ENCODE assay signal across 2 cellular contexts in the genomic region with DNA sequence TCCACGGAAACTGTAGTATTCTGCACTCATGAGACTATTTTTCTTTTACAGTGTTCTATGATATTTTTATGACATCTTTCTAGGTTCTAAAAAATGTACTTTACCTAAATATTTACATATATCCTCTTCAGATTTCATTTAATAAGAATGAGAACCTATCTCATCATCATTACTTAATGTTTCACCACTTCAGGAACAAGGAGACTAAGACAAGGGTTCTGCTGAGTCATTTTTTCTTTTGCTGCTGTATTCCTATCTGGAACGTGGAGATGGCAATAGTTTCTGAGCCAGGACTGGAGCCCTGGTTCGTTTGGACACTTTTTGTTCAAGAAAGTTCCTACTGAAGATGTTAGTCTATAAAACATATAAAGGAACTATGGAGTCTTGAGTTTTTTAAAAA.
TF ChIP-seq lines count a peak whose summit lies in the region.

No MANE protein-coding gene starts in this region.

TF ChIP-seq in IMR-90, 13 proteins besides CTCF, POLR2A, EP300 and RAD21:
- TF ChIP-seq NFE2L2 (IDR thresholded peaks at IDR 0.05; ENCODE audit: low read depth, low read length) (peak; percentile 85), MAFK (IDR thresholded peaks at IDR 0.05; ENCODE audit: low read depth, low read length) (peak; percentile 54), RFX5 (IDR thresholded peaks at IDR 0.05; ENCODE audit: low read depth, low read length) (no peak)

TF ChIP-seq in K562, 482 proteins besides CTCF, POLR2A, EP300 and RAD21:
- peak; percentile 55; the same call in 1 of the 2 replicates for TF ChIP-seq MAFF (IDR thresholded peaks at IDR 0.05; ENCODE audit: low read length)
- TF ChIP-seq MAFK (IDR thresholded peaks at IDR 0.05; ENCODE audit: low read length), result peak; percentile 53; the same call in 1 of the 2 replicates
- TF ChIP-seq NFE2 (IDR thresholded peaks at IDR 0.05; ENCODE audit: low read depth), result peak; percentile 75
- no peak for TF ChIP-seq ZNF212 (CRISPR knock-in tag; IDR thresholded peaks at IDR 0.05)
- TF ChIP-seq C11orf30 (IDR thresholded peaks at IDR 0.05; ENCODE audit: low read depth), result peak; percentile 63
- no peak for TF ChIP-seq MCM5 (IDR thresholded peaks at IDR 0.05; ENCODE audit: low read depth)
- TF ChIP-seq MAFG (tag; conservative IDR thresholded peaks at IDR 0.05), result peak; percentile 79
- TF ChIP-seq ZNF316 (IDR thresholded peaks at IDR 0.05), result peak; percentile 76
- no peak for TF ChIP-seq ZNF175 (CRISPR knock-in tag; IDR thresholded peaks at IDR 0.05; ENCODE audit: low read depth)
